In the genomic region with DNA sequence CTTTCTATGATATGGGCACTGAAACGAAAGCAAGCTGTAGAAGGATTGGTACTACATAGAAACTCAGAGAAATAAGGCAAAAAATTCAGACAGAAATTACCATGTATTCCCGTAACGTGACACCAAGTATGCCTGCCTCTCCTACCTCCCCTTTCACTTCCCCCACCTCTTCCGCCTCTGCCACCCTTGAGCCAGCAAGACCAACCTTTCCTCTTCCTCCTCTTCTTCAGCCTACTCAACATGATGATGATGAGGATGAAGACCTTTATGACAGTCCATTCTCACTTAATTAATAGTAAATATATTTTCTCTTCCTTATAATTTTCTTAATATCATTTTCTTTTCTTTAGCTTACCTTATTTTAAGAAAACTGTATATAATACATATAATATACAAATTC, we compare ENCODE assay signal across 28 cellular contexts.
"Had no signal": no experiment of that assay in that cellular context is flagged by ENCODE, and none has a peak within 500 bp of the region (broad histone marks: within the 10 kb centered on the region; RNA-seq: fewer than 3 reads in every experiment).

No MANE protein-coding gene starts in this region.

- H3K36me3 ChIP-seq: stomach, suprapubic skin, thoracic aorta, thyroid gland, tibial artery, tibial nerve, transverse colon, upper lobe of left lung, upper lobe of right lung, uterus, vagina had no signal

- DNase-seq: stimulated activated CD4-positive, alpha-beta T cell treated with anti-CD3 and anti-CD28 coated beads, Interleukin-2, amount 100 ng/mL, for 48 hours; stimulated activated CD4-positive, alpha-beta T cell treated with anti-CD3 and anti-CD28 coated beads, Interleukin-4, amount 100 ng/mL, for 1 hour; stimulated activated CD4-positive, alpha-beta T cell treated with anti-CD3 and anti-CD28 coated beads, Interleukin-4, amount 100 ng/mL, for 24 hours; stimulated activated CD4-positive, alpha-beta T cell treated with anti-CD3 and anti-CD28 coated beads, Interleukin-4, amount 100 ng/mL, for 4 hours; stimulated activated CD8-positive, alpha-beta memory T cell treated with anti-CD3 and anti-CD28 coated beads, Interleukin-4, amount 100 ng/mL, for 48 hours; stimulated activated naive B cell treated with anti-CD40 and anti-IgM and Interleukin-4, amounts not matched to agents 10 μg/mL and 1 μg/mL and 100 μg/mL, for 72 hours; stimulated activated naive CD4-positive, alpha-beta T cell; stimulated activated naive CD4-positive, alpha-beta T cell treated with Interleukin-2 at 50 U/mL for 16 hours; stimulated activated naive CD8-positive, alpha-beta T cell treated with anti-CD3 and anti-CD28 coated beads, Interleukin-15, amount 100 ng/mL, for 72 hours; stimulated activated naive CD8-positive, alpha-beta T cell treated with anti-CD3 and anti-CD28 coated beads, Interleukin-15, Interleukin-2, amounts not matched to agents 100 U/mL and 50 U/mL, for 24 hours; stomach; substantia nigra; testis; thyroid gland; tibial artery; transverse colon; trophoblast cell; upper lobe of left lung; upper lobe of right lung; uterus had no signal

- H3K9me3 Mint-ChIP-seq: stimulated activated memory B cell treated with anti-CD40 and anti-IgM and Interleukin-4, amounts not matched to agents 10 μg/mL and 1 μg/mL and 100 μg/mL, for 72 hours; stimulated activated naive CD8-positive, alpha-beta T cell treated with anti-CD3 and anti-CD28 coated beads, Interleukin-15, Interleukin-2, amounts not matched to agents 100 ng/mL and 50 ng/mL, for 24 hours; type B pancreatic cell had no signal

- H3K27ac ChIP-seq: stomach, suprapubic skin, testis, thoracic aorta, thyroid gland, tibial artery, tibial nerve, upper lobe of left lung, upper lobe of right lung, uterus, vagina had no signal

- H3K4me3 ChIP-seq: stomach, suprapubic skin, testis, thoracic aorta, thyroid gland, tibial artery, tibial nerve, transverse colon, upper lobe of left lung, upper lobe of right lung, uterus, vagina had no signal

- H3K4me1 ChIP-seq: suprapubic skin, testis, thyroid gland, tibial artery, tibial nerve, upper lobe of left lung, upper lobe of right lung, uterus, vagina had no signal

- H3K27ac Mint-ChIP-seq: stimulated activated effector memory CD8-positive, alpha-beta T cell treated with anti-CD3 and anti-CD28 coated beads, Interleukin-12 subunit alpha, Interleukin-12 subunit beta, amount 100 ng/mL, for 72 hours; stimulated activated memory B cell treated with anti-CD40 and anti-IgM and Interleukin-4, amounts not matched to agents 10 μg/mL and 1 μg/mL and 100 μg/mL, for 72 hours; stimulated activated naive B cell treated with anti-CD40 and anti-IgM and Interleukin-4, amounts not matched to agents 10 μg/mL and 1 μg/mL and 100 μg/mL, for 72 hours; stimulated activated naive CD8-positive, alpha-beta T cell treated with anti-CD3 and anti-CD28 coated beads, Interleukin-15, amount 100 ng/mL, for 72 hours; stimulated activated naive CD8-positive, alpha-beta T cell treated with anti-CD3 and anti-CD28 coated beads, Interleukin-15, Interleukin-2, amounts not matched to agents 100 ng/mL and 50 ng/mL, for 24 hours; type B pancreatic cell had no signal

- H3K27me3 Mint-ChIP-seq: stimulated activated memory B cell treated with anti-CD40 and anti-IgM and Interleukin-4, amounts not matched to agents 10 μg/mL and 1 μg/mL and 100 μg/mL, for 72 hours; stimulated activated naive B cell treated with anti-CD40 and anti-IgM and Interleukin-4, amounts not matched to agents 10 μg/mL and 1 μg/mL and 100 μg/mL, for 72 hours; stimulated activated naive CD8-positive, alpha-beta T cell treated with anti-CD3 and anti-CD28 coated beads, Interleukin-15, Interleukin-2, amounts not matched to agents 100 ng/mL and 50 ng/mL, for 24 hours had no signal

- H3K27me3 ChIP-seq: stomach, suprapubic skin, testis, thyroid gland, tibial artery, tibial nerve, transverse colon, upper lobe of left lung, upper lobe of right lung, uterus, vagina had no signal

- ATAC-seq: stimulated activated effector memory CD8-positive, alpha-beta T cell treated with anti-CD3 and anti-CD28 coated beads, Interleukin-12 subunit alpha, Interleukin-12 subunit beta, amount 100 ng/mL, for 72 hours; stimulated activated memory B cell treated with anti-CD40 and anti-IgM and Interleukin-4, amounts not matched to agents 10 μg/mL and 1 μg/mL and 100 μg/mL, for 72 hours; stimulated activated naive B cell treated with anti-CD40 and anti-IgM and Interleukin-4, amounts not matched to agents 10 μg/mL and 1 μg/mL and 100 μg/mL, for 72 hours; stimulated activated naive CD8-positive, alpha-beta T cell treated with anti-CD3 and anti-CD28 coated beads, Interleukin-15, amount 100 ng/mL, for 72 hours; stimulated activated naive CD8-positive, alpha-beta T cell treated with anti-CD3 and anti-CD28 coated beads, Interleukin-15, Interleukin-2, amounts not matched to agents 100 U/mL and 50 U/mL, for 24 hours; upper lobe of right lung had no signal

- H3K9me3 ChIP-seq: testis, thoracic aorta, thyroid gland, tibial artery, transverse colon, upper lobe of left lung, upper lobe of right lung, uterus, vagina had no signal

- H3K36me3 Mint-ChIP-seq: stimulated activated effector memory CD8-positive, alpha-beta T cell treated with anti-CD3 and anti-CD28 coated beads, Interleukin-12 subunit alpha, Interleukin-12 subunit beta, amount 100 ng/mL, for 72 hours; stimulated activated memory B cell treated with anti-CD40 and anti-IgM and Interleukin-4, amounts not matched to agents 10 μg/mL and 1 μg/mL and 100 μg/mL, for 72 hours; stimulated activated naive B cell treated with anti-CD40 and anti-IgM and Interleukin-4, amounts not matched to agents 10 μg/mL and 1 μg/mL and 100 μg/mL, for 72 hours; type B pancreatic cell had no signal

- H3K4me1 Mint-ChIP-seq: stimulated activated effector memory CD8-positive, alpha-beta T cell treated with anti-CD3 and anti-CD28 coated beads, Interleukin-12 subunit alpha, Interleukin-12 subunit beta, amount 100 ng/mL, for 72 hours; stimulated activated memory B cell treated with anti-CD40 and anti-IgM and Interleukin-4, amounts not matched to agents 10 μg/mL and 1 μg/mL and 100 μg/mL, for 72 hours; stimulated activated naive B cell treated with anti-CD40 and anti-IgM and Interleukin-4, amounts not matched to agents 10 μg/mL and 1 μg/mL and 100 μg/mL, for 72 hours; stimulated activated naive CD8-positive, alpha-beta T cell treated with anti-CD3 and anti-CD28 coated beads, Interleukin-15, amount 100 ng/mL, for 72 hours had no signal

- H3K4me3 Mint-ChIP-seq: stimulated activated effector memory CD8-positive, alpha-beta T cell treated with anti-CD3 and anti-CD28 coated beads, Interleukin-12 subunit alpha, Interleukin-12 subunit beta, amount 100 ng/mL, for 72 hours; stimulated activated memory B cell treated with anti-CD40 and anti-IgM and Interleukin-4, amounts not matched to agents 10 μg/mL and 1 μg/mL and 100 μg/mL, for 72 hours; stimulated activated naive B cell treated with anti-CD40 and anti-IgM and Interleukin-4, amounts not matched to agents 10 μg/mL and 1 μg/mL and 100 μg/mL, for 72 hours; stimulated activated naive CD8-positive, alpha-beta T cell treated with anti-CD3 and anti-CD28 coated beads, Interleukin-15, amount 100 ng/mL, for 72 hours; stimulated activated naive CD8-positive, alpha-beta T cell treated with anti-CD3 and anti-CD28 coated beads, Interleukin-15, Interleukin-2, amounts not matched to agents 100 ng/mL and 50 ng/mL, for 24 hours; type B pancreatic cell had no signal
